ENCODE assay signal across 7 cellular contexts in genomic region chr14:20460458-20461229, GRCh38. TPM values are rescaled to one million over a fixed set of nuclear protein-coding genes. Genes with fewer than 3 reads are reported as not detected.
DNase-seq lines count a peak whose midpoint lies in the region; ATAC-seq, FAIRE-seq and TF ChIP-seq lines count a peak whose summit lies in the region.

No MANE protein-coding gene starts in this region.

- H3K27me3 Mint-ChIP-seq in MCF 10A (ENCODE audit: insufficient read depth, unreplicated experiment): no peaks in the 10 kb centered on the region

- H3K36me3 ChIP-seq in left lung: peaks cover 0 to 34% of the 10 kb centered on the region in 2 donors

- FAIRE-seq in frontal cortex (lab: Jason Lieb, UNC): no peak

- no peaks in the 10 kb centered on the region for H3K9me3 ChIP-seq in left lung

- peak; percentile 68 for DNase-seq in T follicular helper cell (ENCODE audit: low read depth)
- DNase-seq in MCF 10A (ENCODE audit: unreplicated experiment): peak; percentile 17
- DNase-seq in left lung: peak in 1 of 2 donors; percentile 61
- peak; percentile 28 for DNase-seq in stimulated activated CD8-positive, alpha-beta memory T cell treated with anti-CD3 and anti-CD28 coated beads, Interleukin-4, amount 100 ng/mL, for 24 hours (ENCODE audit: low read depth)
- no peak for DNase-seq in frontal cortex (ENCODE audit: low spot score in 2 of 2)

- CTCF ChIA-PET in MCF 10A (lab: Yijun Ruan, JAX): interaction anchor here (0.5 to 3.3 kb wide), 9 partner anchors 9 to 228 kb away, joined by 3 to 26 read pairs (median 4); partner anchors contain the start of genes ANG and PNP

- peak; percentile 7 for ATAC-seq in GM19395 (IDR thresholded peaks at IDR 0.05; ENCODE audit: unreplicated experiment)
- peak; percentile 12 for ATAC-seq in HG03175 (IDR thresholded peaks at IDR 0.05; ENCODE audit: unreplicated experiment)
- ATAC-seq in left lung: peak; percentile 41

- H3K9me3 Mint-ChIP-seq in MCF 10A (ENCODE audit: unreplicated experiment): no peaks in the 10 kb centered on the region

- no peaks in the 10 kb centered on the region for H3K27me3 ChIP-seq in left lung

- POLR2A ChIA-PET in MCF 10A (lab: Yijun Ruan, JAX): interaction anchor here (0.6 to 6.5 kb wide), 18 partner anchors 9 to 530 kb away, joined by 3 to 65 read pairs (median 5); partner anchors contain the start of genes PARP2, PNP, RNASE4 and TEP1

- peak overlapping the region; percentile 85 to 88 for H3K4me3 ChIP-seq in left lung

- H3K27ac Mint-ChIP-seq in MCF 10A (ENCODE audit: low read depth, unreplicated experiment): peak overlapping the region; percentile 92

- H3K27ac ChIP-seq in left lung: peak overlapping the region; percentile 88 to 89

- no peak for TF ChIP-seq CTCF in MCF 10A (IDR thresholded peaks at IDR 0.05; ENCODE audit: unreplicated experiment)
- no peak for TF ChIP-seq CTCF in left lung (IDR thresholded peaks at IDR 0.05)

- H3K36me3 Mint-ChIP-seq in MCF 10A (ENCODE audit: insufficient read depth, unreplicated experiment): peaks cover 23% of the 10 kb centered on the region

- BruUV-seq in MCF 10A (replicated peaks; lab: Mats Ljungman, UMichigan): no TSS peak

- H3K4me1 ChIP-seq in left lung: peaks cover 25 to 53% of the 10 kb centered on the region in 2 donors

- intact Hi-C loops in MCF 10A (cut with micrococcal nuclease) (loop anchor here (1.0 to 2.0 kb wide), 3 partner anchors 9 to 153 kb away; partner anchors contain the start of genes CCNB1IP1 and PNP), left lung (cut with DNase I) (no loop called here)

- peak overlapping the region; percentile 76 for H3K4me3 Mint-ChIP-seq in MCF 10A (ENCODE audit: unreplicated experiment)

- peaks cover 21% of the 10 kb centered on the region for H3K4me1 Mint-ChIP-seq in MCF 10A (ENCODE audit: insufficient read depth, unreplicated experiment)

RNA-seq across cellular contexts. Expression of gene PIP4P1, which starts 0.6 kb away (rescaled TPM):
- total RNA-seq in MCF 10A (2022) (22.5 and 34.9 TPM in 2 replicates), left lung (10 to 100 TPM; 24.9 to 40.3 TPM), frontal cortex (33.8 TPM)

RNA-seq across cellular contexts. Expression of gene APEX1, which starts 5.6 kb away (rescaled TPM):
- total RNA-seq in MCF 10A (2022): 140 and 168 TPM in 2 replicates
- total RNA-seq in left lung: 100 to 1,000 TPM; 115 to 138 TPM
- total RNA-seq in frontal cortex: 64.4 TPM

RNA-seq across cellular contexts. Expression of gene OSGEP, which starts 6.0 kb away (rescaled TPM):
- total RNA-seq in MCF 10A (2022) (27.2 and 34.7 TPM in 2 replicates), left lung (10 to 100 TPM; 29.0 to 37.9 TPM), frontal cortex (36.3 TPM)

RNA-seq across cellular contexts. Expression of gene PNP, which starts 8.6 kb away (rescaled TPM):
- total RNA-seq in MCF 10A (2022) (56.0 and 63.9 TPM in 2 replicates), left lung (10 to 100 TPM; 37.6 to 84.8 TPM), frontal cortex (5.3 TPM)

RNA-seq across cellular contexts. Expression of gene KLHL33, which starts 24.7 kb away (rescaled TPM):
- total RNA-seq in MCF 10A (2022) (0.14 TPM in 1 of 2 replicates, not detected in the other), left lung (under 1 TPM; 0.20 to 0.31 TPM), frontal cortex (under 0.01 TPM)

Comparison
In these comparisons a context has a peak if more than half of its experiments do, and no peak if none do; other contexts are left out.
1. DNase-seq: peak in T follicular helper cell (single experiment), MCF 10A (single experiment) and stimulated activated CD8-positive, alpha-beta memory T cell treated with anti-CD3 and anti-CD28 coated beads, Interleukin-4, amount 100 ng/mL, for 24 hours (single experiment); none in frontal cortex (0 of 2).
2. Peak in every context shown above with its lines, with median percentiles within 50 percentile points of each other: ATAC-seq.